In genomic region chr11:36103933-36104530, GRCh38 we compare ENCODE assay signal across 2 cellular contexts.
A peak's percentile ranks its signal among the peaks of the same experiment; 100 is the strongest.
TF ChIP-seq lines count a peak whose summit lies in the region.

No MANE protein-coding gene starts in this region.

TF ChIP-seq in GM23338, 12 proteins besides CTCF, POLR2A, EP300 and RAD21 (continued from another document):
- TF ChIP-seq ETS1 (IDR thresholded peaks at IDR 0.05) (no peak), ZNF462 (CRISPR knock-in tag; IDR thresholded peaks at IDR 0.05) (no peak), POLR2AphosphoS5 (IDR thresholded peaks at IDR 0.05; ENCODE audit: low read depth) (no peak), EZH2phosphoT487 (IDR thresholded peaks at IDR 0.05; ENCODE audit: unreplicated experiment) (no peak), CREB1 (CRISPR knock-in tag; IDR thresholded peaks at IDR 0.05; ENCODE audit: low read depth) (no peak), STAT1 (IDR thresholded peaks at IDR 0.05; ENCODE audit: unreplicated experiment) (no peak), NANOG (IDR thresholded peaks at IDR 0.05; ENCODE audit: borderline replicate concordance) (no peak), EZH2 (IDR thresholded peaks at IDR 0.05; ENCODE audit: low read depth, unreplicated experiment) (no peak), JUNB (IDR thresholded peaks at IDR 0.05; ENCODE audit: unreplicated experiment) (no peak), REST (IDR thresholded peaks at IDR 0.05; ENCODE audit: unreplicated experiment) (no peak), ZNF114 (CRISPR knock-in tag; IDR thresholded peaks at IDR 0.05) (no peak)

TF ChIP-seq in K562, 482 proteins besides CTCF, POLR2A, EP300 and RAD21 (continues in another document):
- TF ChIP-seq ZNF398 (CRISPR knock-in tag; IDR thresholded peaks at IDR 0.05) (no peak), ZBED1 (IDR thresholded peaks at IDR 0.05) (no peak), NR4A1 (CRISPR knock-in tag; IDR thresholded peaks at IDR 0.05) (no peak), NR4A1 (tag; IDR thresholded peaks at IDR 0.05) (peak; percentile 91), ZNF583 (CRISPR knock-in tag; IDR thresholded peaks at IDR 0.05) (peak; percentile 74; the same call in 1 of the 2 replicates), NR2C1 (IDR thresholded peaks at IDR 0.05) (no peak), NR2C1 (tag; IDR thresholded peaks at IDR 0.05) (peak; percentile 74), KLF1 (tag; IDR thresholded peaks at IDR 0.05) (0 out of 2 replicates have a peak, but pooled peaks have one; percentile 25), TAF7 (tag; IDR thresholded peaks at IDR 0.05) (peak; percentile 62), ZNF197 (CRISPR knock-in tag; IDR thresholded peaks at IDR 0.05; ENCODE audit: low read depth) (peak; percentile 31; the same call in 1 of the 2 replicates), ZZZ3 (IDR thresholded peaks at IDR 0.05) (no peak), ID3 (CRISPR knock-in tag; IDR thresholded peaks at IDR 0.05) (no peak), ID3 (tag; IDR thresholded peaks at IDR 0.05) (peak; percentile 88), ZBTB9 (CRISPR knock-in tag; IDR thresholded peaks at IDR 0.05) (0 out of 2 replicates have a peak, but pooled peaks have one; percentile 48), PREB (CRISPR knock-in tag; IDR thresholded peaks at IDR 0.05) (0 out of 2 replicates have a peak, but pooled peaks have one; percentile 42), ZNF175 (CRISPR knock-in tag; IDR thresholded peaks at IDR 0.05; ENCODE audit: low read depth) (peak; percentile 20; the same call in 1 of the 2 replicates), MEF2D (tag; conservative IDR thresholded peaks at IDR 0.05; ENCODE audit: low read depth) (0 out of 2 replicates have a peak, but pooled peaks have one; percentile 26), MAFG (tag; conservative IDR thresholded peaks at IDR 0.05) (peak; percentile 33; the same call in 1 of the 2 replicates), ZNF311 (CRISPR knock-in tag; IDR thresholded peaks at IDR 0.05) (peak; percentile 77; the same call in 1 of the 2 replicates), MITF (IDR thresholded peaks at IDR 0.05) (no peak), JUND (IDR thresholded peaks at IDR 0.05; ENCODE audit: borderline replicate concordance, low read depth, low read length) (no peak), JUND (tag; IDR thresholded peaks at IDR 0.05; ENCODE audit: borderline replicate concordance, low read depth, low read length) (peak; percentile 3; the same call in 1 of the 3 replicates), NR1H2 (CRISPR knock-in tag; IDR thresholded peaks at IDR 0.05) (no peak), GTF2A2 (tag; IDR thresholded peaks at IDR 0.05) (no peak), SRSF3 (IDR thresholded peaks at IDR 0.05; ENCODE audit: insufficient read depth, low read length) (no peak), MLLT1 (IDR thresholded peaks at IDR 0.05) (no peak), NFRKB (IDR thresholded peaks at IDR 0.05; ENCODE audit: low read depth) (no peak; the same call in 1 of the 2 replicates), MYC (IDR thresholded peaks at IDR 0.05; ENCODE audit: low read depth, low read length) (no peak), MYC (CRISPR knock-in tag; IDR thresholded peaks at IDR 0.05; ENCODE audit: borderline replicate concordance, low read depth) (peak; percentile 77; the same call in 1 of the 2 replicates), BRF1 (IDR thresholded peaks at IDR 0.05; ENCODE audit: borderline replicate concordance, extremely low read depth, insufficient read length) (no peak), GATAD2A (IDR thresholded peaks at IDR 0.05) (peak; percentile 24; the same call in 1 of the 2 replicates), ZBTB8A (IDR thresholded peaks at IDR 0.05; ENCODE audit: partially characterized antibody) (no peak), ZNF740 (CRISPR knock-in tag; IDR thresholded peaks at IDR 0.05) (no peak), ZNF740 (tag; IDR thresholded peaks at IDR 0.05) (0 out of 4 replicates have a peak, but pooled peaks of 1 of the 2 experiments have one; percentile 64), ZNF79 (CRISPR knock-in tag; IDR thresholded peaks at IDR 0.05; ENCODE audit: low read depth) (0 out of 2 replicates have a peak, but pooled peaks have one; percentile 18), CXXC5 (CRISPR knock-in tag; IDR thresholded peaks at IDR 0.05) (peak; percentile 19; the same call in 1 of the 2 replicates), CREB3 (tag; conservative IDR thresholded peaks at IDR 0.05; ENCODE audit: low read depth) (0 out of 2 replicates have a peak, but pooled peaks have one; percentile 14), NEUROD1 (IDR thresholded peaks at IDR 0.05; ENCODE audit: borderline replicate concordance, low read depth, low read length, partially characterized antibody) (no peak), LCOR (CRISPR knock-in tag; IDR thresholded peaks at IDR 0.05) (no peak), ZNF592 (IDR thresholded peaks at IDR 0.05) (peak; percentile 69; the same call in 1 of the 2 replicates), KDM5B (IDR thresholded peaks at IDR 0.05; ENCODE audit: insufficient replicate concordance, low read depth, low read length) (peak; percentile 16), ZNF518B (CRISPR knock-in tag; IDR thresholded peaks at IDR 0.05) (no peak), BACH1 (tag; IDR thresholded peaks at IDR 0.05) (0 out of 2 replicates have a peak, but pooled peaks have one; percentile 20)
